1 cellular context compared by ENCODE assay signal in genomic region chr4:39124885-39125599, GRCh38.
TF ChIP-seq lines count a peak whose summit lies in the region.

No MANE protein-coding gene starts in this region.

TF ChIP-seq in H1, 55 proteins besides CTCF, POLR2A, EP300 and RAD21 (continued from another document):
- TF ChIP-seq SIN3A (conservative IDR thresholded peaks at IDR 0.05 in 1 of 2, IDR thresholded peaks at IDR 0.05 in 1 of 2; ENCODE audit: low read depth in 1 of 2, low read length in 2 of 2): no peak
- no peak for TF ChIP-seq TAF1 (IDR thresholded peaks at IDR 0.05; ENCODE audit: low read depth, low read length)
